In the genomic region with DNA sequence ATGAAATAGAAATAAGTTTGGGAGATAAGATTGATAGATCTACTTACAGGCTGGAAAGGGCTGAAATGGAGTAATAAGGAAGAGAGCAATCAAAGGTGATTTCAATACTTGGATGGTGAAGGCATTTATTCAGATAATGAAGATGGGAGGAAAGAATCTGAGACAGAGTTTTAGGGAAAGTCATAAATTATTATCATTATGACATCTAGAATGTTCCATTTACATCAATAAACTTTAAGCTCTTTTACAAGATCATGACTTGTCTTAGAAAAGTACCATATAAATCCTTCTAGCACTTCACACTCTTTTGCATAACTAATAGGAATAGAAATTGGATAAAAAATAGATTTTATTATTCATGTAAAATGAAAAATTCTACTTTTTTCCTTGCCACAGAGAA, we compare ENCODE assay signal across 10 cellular contexts. TPM values are rescaled to one million over a fixed set of nuclear protein-coding genes. Genes with fewer than 3 reads are reported as not detected.
DNase-seq lines count a peak whose midpoint lies in the region; TF ChIP-seq lines count a peak whose summit lies in the region.
"Had no signal": no experiment of that assay in that cellular context is flagged by ENCODE, and none has a peak within 500 bp of the region (broad histone marks: within the 10 kb centered on the region; RNA-seq: fewer than 3 reads in every experiment).

No MANE protein-coding gene starts in this region.

- CTCF ChIA-PET in Caco-2 (lab: Charles Lee), result no interaction called here

- H3K4me1 Mint-ChIP-seq in Caco-2 (ENCODE audit: low read depth, unreplicated experiment) (peaks cover 18% of the 10 kb centered on the region), brain (peaks cover 39% of the 10 kb centered on the region)

- no peaks in the 10 kb centered on the region; the same call in 1 of the 2 replicates for H3K27me3 ChIP-seq in Caco-2 (replicated peaks; ENCODE audit: control insufficient read depth, insufficient read depth, low read length)
- H3K27me3 ChIP-seq in KMS-11 (ENCODE audit: insufficient read depth, low read depth), result no peaks in the 10 kb centered on the region
- peaks cover 28% of the 10 kb centered on the region for H3K27me3 ChIP-seq in neutrophil
- H3K27me3 ChIP-seq: Peyer's patch, SJSA1 had no signal

- POLR2A ChIA-PET in Caco-2 (lab: Charles Lee), result no interaction called here

- H3K4me2 ChIP-seq in KMS-11, result peak overlapping the region; percentile 93

- H3K4me1 ChIP-seq in Caco-2 (peaks cover 30% of the 10 kb centered on the region; the same call in 1 of the 2 replicates), KMS-11 (ENCODE audit: low read depth, poor library complexity, severe bottlenecking) (peaks cover 37% of the 10 kb centered on the region), neutrophil (ENCODE audit: control insufficient read depth in 1 of 2, insufficient read depth in 1 of 2, low read depth in 1 of 2, low read length in 1 of 2) (peaks cover 26 to 36% of the 10 kb centered on the region in 2 experiments)
- H3K4me1 ChIP-seq: Peyer's patch had no signal

- peaks cover 12% of the 10 kb centered on the region; the same call in 1 of the 2 replicates for H3K79me2 ChIP-seq in KMS-11 (ENCODE audit: insufficient read depth, low read depth)

- no peak for DNase-seq in Caco-2
- DNase-seq in A172 (ENCODE audit: low spot score), result no peak
- no peak for DNase-seq in effector CD8-positive, alpha-beta T cell (lab: John Stamatoyannopoulos, UW)
- no peak for DNase-seq in caudate nucleus (lab: John Stamatoyannopoulos, UW)
- DNase-seq: H7, Peyer's patch had no signal

- H3K9me3 ChIP-seq in Caco-2, result no peaks in the 10 kb centered on the region
- no peaks in the 10 kb centered on the region for H3K9me3 ChIP-seq in neutrophil
- H3K9me3 ChIP-seq: Peyer's patch, SJSA1 had no signal

- intact Hi-C loops in Caco-2 (cut with micrococcal nuclease; ENCODE audit: unreplicated experiment), result no loop called here

- no peak overlapping the region for H3K4me3 ChIP-seq in Caco-2 (ENCODE audit: low read depth, low read length)
- no peak overlapping the region for H3K4me3 ChIP-seq in KMS-11 (IDR thresholded peaks at IDR 0.05; ENCODE audit: insufficient read depth, low read depth, low read length)
- H3K4me3 ChIP-seq in neutrophil (ENCODE audit: low read depth in 1 of 2, low read length in 1 of 2), result no peak overlapping the region
- H3K4me3 ChIP-seq: Peyer's patch, SJSA1 had no signal

- H3K36me3 Mint-ChIP-seq in Caco-2 (ENCODE audit: insufficient read depth, unreplicated experiment) (no peaks in the 10 kb centered on the region), brain (no peaks in the 10 kb centered on the region)

- H4K20me1 ChIP-seq in KMS-11 (ENCODE audit: insufficient read depth), result no peaks in the 10 kb centered on the region

- TF ChIP-seq CTCF in Caco-2 (IDR thresholded peaks at IDR 0.05; ENCODE audit: insufficient read depth in 1 of 2, low read depth in 1 of 2, low read length in 1 of 2, severe bottlenecking in 1 of 2, unreplicated experiment in 1 of 2) (no peak), KMS-11 (conservative IDR thresholded peaks at IDR 0.05; ENCODE audit: low read depth, low read length) (no peak), brain (conservative IDR thresholded peaks at IDR 0.05) (no peak), neutrophil (IDR thresholded peaks at IDR 0.05) (no peak)

- H3K4me3 Mint-ChIP-seq in Caco-2 (ENCODE audit: unreplicated experiment) (peak overlapping the region; percentile 3), brain (peak overlapping the region; percentile 5 to 65 (median 40))

- H3K9me3 Mint-ChIP-seq in Caco-2 (ENCODE audit: unreplicated experiment), result no peaks in the 10 kb centered on the region
- peaks cover 0 to 2% (median 0%) of the 10 kb centered on the region in 5 experiments for H3K9me3 Mint-ChIP-seq in brain

- H3K27me3 Mint-ChIP-seq in Caco-2 (ENCODE audit: insufficient read depth, unreplicated experiment), result no peaks in the 10 kb centered on the region
- H3K27me3 Mint-ChIP-seq in brain, result peaks cover 37% of the 10 kb centered on the region

- no peak overlapping the region for H2AFZ ChIP-seq in KMS-11 (ENCODE audit: low read depth)

- H3K27ac ChIP-seq in KMS-11, result peak overlapping the region; percentile 87; the same call in 1 of the 2 replicates
- H3K27ac ChIP-seq in neutrophil, result peak overlapping the region; percentile 39
- H3K27ac ChIP-seq in caudate nucleus (ENCODE audit: low read depth, low read length), result no peak overlapping the region
- H3K27ac ChIP-seq: Peyer's patch, SJSA1 had no signal

- no peak overlapping the region for H3K9ac ChIP-seq in KMS-11

- BruUV-seq in Caco-2 (replicated peaks; lab: Mats Ljungman, UMichigan), result no TSS peak

- peak overlapping the region; percentile 31 for H3K27ac Mint-ChIP-seq in Caco-2 (ENCODE audit: unreplicated experiment)
- no peak overlapping the region for H3K27ac Mint-ChIP-seq in brain

- H3K36me3 ChIP-seq in Caco-2 (ENCODE audit: control insufficient read depth, insufficient read depth, low read length), result no peaks in the 10 kb centered on the region
- H3K36me3 ChIP-seq in KMS-11 (ENCODE audit: insufficient read depth), result no peaks in the 10 kb centered on the region
- no peaks in the 10 kb centered on the region for H3K36me3 ChIP-seq in neutrophil
- H3K36me3 ChIP-seq: Peyer's patch, SJSA1 had no signal

RNA-seq across cellular contexts. Expression of gene SCN9A, which starts 2.2 kb away (rescaled TPM):
- total RNA-seq in Caco-2 (2022), result 14.3 and 18.5 TPM in 2 replicates
- 0.22 TPM for polyA plus RNA-seq in brain (ENCODE audit: insufficient read depth, low read depth, low replicate concordance)
- total RNA-seq in A172 (2014; rRNA removed; shearing (Covaris generic)), result 6.3 and 8.2 TPM in 2 replicates
